Comparison of ENCODE assay signal across 8 cellular contexts in genomic region chr12:89542912-89543592, GRCh38. TPM values are rescaled to one million over a fixed set of nuclear protein-coding genes. Genes with fewer than 3 reads are reported as not detected.
DNase-seq lines count a peak whose midpoint lies in the region; ATAC-seq and TF ChIP-seq lines count a peak whose summit lies in the region.

No MANE protein-coding gene starts in this region.

- TF ChIP-seq CTCF in Panc1 (IDR thresholded peaks at IDR 0.05) (peak; percentile 91), fibroblast of mammary gland (conservative IDR thresholded peaks at IDR 0.05; ENCODE audit: control insufficient read depth, insufficient read depth, low read depth, low read length) (peak; percentile 96), upper lobe of left lung (IDR thresholded peaks at IDR 0.05) (peak; percentile 68 to 84 (median 80))

- H3K9ac ChIP-seq in Karpas-422 (ENCODE audit: low read length): no peak overlapping the region

- intact Hi-C loops in Panc1 (cut with micrococcal nuclease; ENCODE audit: unreplicated experiment): loop anchor here (5.0 to 10.0 kb wide), 3 partner anchors 164 to 1402 kb away; partner anchors contain the start of gene ATP2B1

- H3K36me3 ChIP-seq in Karpas-422 (ENCODE audit: insufficient read depth, low read length) (no peaks in the 10 kb centered on the region), Panc1 (ENCODE audit: control insufficient read depth, insufficient read depth, low read length) (no peaks in the 10 kb centered on the region), upper lobe of left lung (no peaks in the 10 kb centered on the region)

- no peaks in the 10 kb centered on the region for H3K79me2 ChIP-seq in Karpas-422 (ENCODE audit: low read length)

- no peak overlapping the region for H3K4me2 ChIP-seq in Karpas-422 (ENCODE audit: low read depth, low read length, poor library complexity, severe bottlenecking)

- CTCF ChIA-PET in Panc1 (lab: Charles Lee): interaction anchor here (0.6 kb wide), 1 partner anchor 253 kb away, joined by 5 read pairs; no protein-coding TSS in a partner anchor

- no peak overlapping the region for H3K4me3 ChIP-seq in Karpas-422 (ENCODE audit: low read length)
- no peak overlapping the region for H3K4me3 ChIP-seq in Panc1 (ENCODE audit: low read depth in 2 of 2, low read length in 2 of 2)
- no peak overlapping the region for H3K4me3 ChIP-seq in fibroblast of mammary gland (ENCODE audit: control insufficient read depth, low read depth, low read length)
- H3K4me3 ChIP-seq in upper lobe of left lung: no peak overlapping the region

- H3K9me3 ChIP-seq in Karpas-422 (ENCODE audit: low read length) (no peaks in the 10 kb centered on the region), Panc1 (ENCODE audit: control insufficient read depth, insufficient read depth, low read depth, low read length) (no peaks in the 10 kb centered on the region), upper lobe of left lung (no peaks in the 10 kb centered on the region)

- H3K9me2 ChIP-seq in Karpas-422 (replicated peaks; ENCODE audit: insufficient read depth, low read length): no peaks in the 10 kb centered on the region

- WGBS in upper lobe of left lung, 2 donors: 10 to 13% methylated on average over 6 of the region's 6 CpGs

- TF ChIP-seq EP300 in upper lobe of left lung (IDR thresholded peaks at IDR 0.05): no peak

- POLR2A ChIA-PET in Panc1 (lab: Charles Lee): no interaction called here

- H3K4me1 ChIP-seq in Karpas-422 (ENCODE audit: low read length) (no peaks in the 10 kb centered on the region; the same call in 1 of the 2 replicates), Panc1 (ENCODE audit: control insufficient read depth, insufficient read depth, low read length) (no peaks in the 10 kb centered on the region), upper lobe of left lung (peaks cover 18 to 33% (median 21%) of the 10 kb centered on the region in 4 donors)

- ATAC-seq in GM21786 (IDR thresholded peaks at IDR 0.05; ENCODE audit: unreplicated experiment) (peak; percentile 78), Panc1 (peak; percentile 94), upper lobe of left lung (ENCODE audit: low FRiP score in 2 of 2) (peak; percentile 88 to 90)

- no peaks in the 10 kb centered on the region for H3K27me3 ChIP-seq in Karpas-422 (ENCODE audit: low read length)
- no peaks in the 10 kb centered on the region for H3K27me3 ChIP-seq in Panc1 (ENCODE audit: control insufficient read depth, insufficient read depth, low read length)
- H3K27me3 ChIP-seq in upper lobe of left lung: no peaks in the 10 kb centered on the region

- BruUV-seq in Panc1 (replicated peaks; lab: Mats Ljungman, UMichigan): no TSS peak

- no peaks in the 10 kb centered on the region for H4K20me1 ChIP-seq in Karpas-422 (ENCODE audit: insufficient read depth, low read depth, low read length)

- H2AFZ ChIP-seq in Karpas-422 (ENCODE audit: low read length): no peak overlapping the region

- H3K27ac ChIP-seq in Karpas-422 (ENCODE audit: low read length) (no peak overlapping the region), Panc1 (ENCODE audit: low read length) (no peak overlapping the region), upper lobe of left lung (no peak overlapping the region)

- no peak for TF ChIP-seq POLR2A in upper lobe of left lung (IDR thresholded peaks at IDR 0.05)

- DNase-seq in ELF-1 (ENCODE audit: low read depth, low spot score) (peak; percentile 90), Karpas-422 (peak; percentile 86), Panc1 (ENCODE audit: low read depth, low spot score) (peak; percentile 33), fibroblast of mammary gland (ENCODE audit: low read depth) (peak; percentile 87), nucleus accumbens (lab: John Stamatoyannopoulos, UW) (peak in 42 of 56 donors; percentile 2 to 82 (median 38)), upper lobe of left lung (peak in 1 of 2 donors; percentile 65)
- DNase-seq in activated T-cell treated with anti-CD3 and anti-CD28 coated beads, Interleukin-2, amount 50 U/mL, for 48 hours: peak; percentile 65 to 71

- in situ Hi-C loops in Panc1 (cut with HindIII; ENCODE audit: low pct_unique_long_range_greater_than_20kb, low sequenced_read_pairs): no loop called here

RNA-seq across cellular contexts. Expression of gene POC1B, which starts 17.2 kb away (rescaled TPM):
- 17.1 and 60.3 TPM in 2 replicates for total RNA-seq in Karpas-422 (2014; rRNA removed; shearing (Covaris generic); ENCODE audit: low replicate concordance)
- total RNA-seq in Panc1 (2021; ENCODE audit: unreplicated experiment) (7.3 TPM), upper lobe of left lung (10 to 100 TPM; 13.9 to 34.4 (median 21.0) TPM)
- 5.5 TPM for polyA plus RNA-seq in Panc1 (2012; ENCODE audit: insufficient read length)

RNA-seq across cellular contexts. Expression of gene GALNT4, which starts 18.5 kb away (rescaled TPM):
- total RNA-seq in Karpas-422 (2014; rRNA removed; shearing (Covaris generic); ENCODE audit: low replicate concordance): 7.1 and 7.3 TPM in 2 replicates
- total RNA-seq in Panc1 (2021; ENCODE audit: unreplicated experiment) (5.1 TPM), upper lobe of left lung (10 to 100 TPM in 2 of 6 donors, 1 to 10 TPM in 4; 2.4 to 13.5 (median 7.9) TPM)
- 2.0 TPM for polyA plus RNA-seq in Panc1 (2012; ENCODE audit: insufficient read length)
